In genomic region chr2:31996571-31997150, GRCh38 we compare ENCODE assay signal across 1 cellular context.
TF ChIP-seq lines count a peak whose summit lies in the region.

No MANE protein-coding gene starts in this region.

TF ChIP-seq in HepG2, 621 proteins besides CTCF, POLR2A, EP300 and RAD21:
- TF ChIP-seq SALL1 (CRISPR knock-in tag; IDR thresholded peaks at IDR 0.05): 0 out of 2 replicates have a peak, but pooled peaks have one; percentile 33
- no peak for TF ChIP-seq ZNF792 (CRISPR knock-in tag; IDR thresholded peaks at IDR 0.05)
- peak; percentile 97 for TF ChIP-seq ZNF614 (CRISPR knock-in tag; IDR thresholded peaks at IDR 0.05; ENCODE audit: borderline replicate concordance)
- TF ChIP-seq ZNF672 (CRISPR knock-in tag; IDR thresholded peaks at IDR 0.05): no peak
- no peak for TF ChIP-seq ZNF205 (CRISPR knock-in tag; IDR thresholded peaks at IDR 0.05)
- TF ChIP-seq SP2 (CRISPR knock-in tag; IDR thresholded peaks at IDR 0.05): no peak
- no peak for TF ChIP-seq MIXL1 (CRISPR knock-in tag; IDR thresholded peaks at IDR 0.05)
- peak; percentile 69; the same call in 1 of the 2 replicates for TF ChIP-seq HOMEZ (CRISPR knock-in tag; IDR thresholded peaks at IDR 0.05; ENCODE audit: low read depth)
- TF ChIP-seq GATAD1 (CRISPR knock-in tag; IDR thresholded peaks at IDR 0.05): no peak
